In genomic region chr4:26319467-26320158, GRCh38 we compare ENCODE assay signal across 8 cellular contexts. TPM values are rescaled to one million over a fixed set of nuclear protein-coding genes. Genes with fewer than 3 reads are reported as not detected.
DNase-seq lines count a peak whose midpoint lies in the region; ATAC-seq, FAIRE-seq and TF ChIP-seq lines count a peak whose summit lies in the region.

No MANE protein-coding gene starts in this region.

- 0 out of 2 replicates have a peak overlapping the region, but pooled peaks have one; percentile 55 for H2BK20ac ChIP-seq in H1 (ENCODE audit: low read length)

- peak overlapping the region; percentile 99 for H2BK5ac ChIP-seq in H1 (ENCODE audit: low read depth, low read length)
- no peak overlapping the region for H2BK5ac ChIP-seq in mesenchymal stem cell (ENCODE audit: low read depth, low read length, poor library complexity, severe bottlenecking)

- peak overlapping the region; percentile 82 for H4K5ac ChIP-seq in H1 (ENCODE audit: insufficient read length, low read depth, low read length)

- H4K8ac ChIP-seq in H1 (ENCODE audit: extremely low read depth, insufficient read depth, low read length) (peak overlapping the region; percentile 98; the same call in 1 of the 2 replicates), mesenchymal stem cell (ENCODE audit: low read length) (peak overlapping the region; percentile 80)

- H3K4me3 Mint-ChIP-seq in activated CD8-positive, alpha-beta memory T cell treated with anti-CD3 and anti-CD28 coated beads, Interleukin-2, amount 10 ng/mL, durations not matched to agents 7 days and 5 days: peak overlapping the region; percentile 97

- H3K4me3 ChIP-seq in H1 (ENCODE audit: extremely low read depth in 1 of 4, insufficient read depth in 2 of 4, low read depth in 3 of 4, low read length in 4 of 4): peak overlapping the region; percentile 87 to 98 (median 92)
- peak overlapping the region; percentile 80 to 90 for H3K4me3 ChIP-seq in mesenchymal stem cell (ENCODE audit: insufficient read depth in 1 of 2, low read depth in 1 of 2, low read length in 2 of 2)

- peak; percentile 66 for ATAC-seq in GM21367 (IDR thresholded peaks at IDR 0.05; ENCODE audit: unreplicated experiment)
- peak; percentile 71 for ATAC-seq in activated CD8-positive, alpha-beta memory T cell treated with anti-CD3 and anti-CD28 coated beads, Interleukin-2, amount 10 ng/mL, durations not matched to agents 7 days and 5 days

- H2AK5ac ChIP-seq in H1 (ENCODE audit: low read depth, low read length): no peak overlapping the region; the same call in 1 of the 2 replicates
- H2AK5ac ChIP-seq in mesenchymal stem cell (ENCODE audit: low read length, severe bottlenecking): no peak overlapping the region

- H3K4me1 ChIP-seq in H1 (replicated peaks in 1 of 4; ENCODE audit: control insufficient read depth in 3 of 4, insufficient read depth in 4 of 4, low read length in 3 of 4) (peaks cover 0 to 4% (median 2%) of the 10 kb centered on the region in 4 experiments; a peak in 4 of 7 replicates), mesenchymal stem cell (ENCODE audit: control insufficient read depth, insufficient read depth, low read depth, low read length) (peaks cover 6% of the 10 kb centered on the region)

- peaks cover 0 to 2% (median 0%) of the 10 kb centered on the region in 4 experiments; a peak in 1 of 8 replicates for H3K36me3 ChIP-seq in H1 (ENCODE audit: control insufficient read depth in 2 of 4, insufficient read depth in 4 of 4, low read length in 3 of 4)
- no peaks in the 10 kb centered on the region for H3K36me3 ChIP-seq in mesenchymal stem cell (ENCODE audit: control insufficient read depth in 1 of 2, insufficient read depth in 2 of 2, low read depth in 1 of 2, low read length in 2 of 2)

- H3K79me2 ChIP-seq in H1 (ENCODE audit: control insufficient read depth in 1 of 2, insufficient read depth in 2 of 2, low read length in 2 of 2): peaks cover 34 to 37% of the 10 kb centered on the region in 2 experiments

- H3K23ac ChIP-seq in H1 (ENCODE audit: insufficient read length): no peak overlapping the region
- H3K23ac ChIP-seq in mesenchymal stem cell (ENCODE audit: low read length in 2 of 2): peak overlapping the region in 1 of 2 experiments; percentile 97

- WGBS in H1 (ENCODE audit: extremely low coverage in 1 of 2, insufficient coverage in 1 of 2, insufficient read length in 1 of 2, insufficient replicate concordance in 2 of 2, low coverage in 1 of 2, low lambda C conversion rate in 2 of 2, missing lambda C conversion rate in 1 of 2), 2 experiments: 1% methylated on average over 24 of the region's 60 CpGs; no CpG with 5 or more reads in 1 of the 2 experiments
- WGBS in mesenchymal stem cell: under 1% methylated on average over 60 of the region's 60 CpGs

- TF ChIP-seq POLR2A in H1 (IDR thresholded peaks at IDR 0.05; ENCODE audit: control extremely low read depth in 1 of 2, low read depth in 2 of 2, low read length in 2 of 2): peak in 1 of 2 experiments; percentile 63; a peak in 1 of 3 replicates

- H3K4me1 Mint-ChIP-seq in activated CD8-positive, alpha-beta memory T cell treated with anti-CD3 and anti-CD28 coated beads, Interleukin-2, amount 10 ng/mL, durations not matched to agents 7 days and 5 days: peaks cover 40% of the 10 kb centered on the region

- H3K36me3 Mint-ChIP-seq in activated CD8-positive, alpha-beta memory T cell treated with anti-CD3 and anti-CD28 coated beads, Interleukin-2, amount 10 ng/mL, durations not matched to agents 7 days and 5 days: peaks cover 23% of the 10 kb centered on the region

- no peak for TF ChIP-seq CTCF in H1 (IDR thresholded peaks at IDR 0.05; ENCODE audit: control extremely low read depth in 1 of 3, insufficient read depth in 1 of 3, low read depth in 1 of 3, low read length in 3 of 3)

- peak overlapping the region; percentile 63 to 78 for H3K4me2 ChIP-seq in H1 (ENCODE audit: insufficient read depth in 1 of 2, low read depth in 2 of 2, low read length in 2 of 2)
- peak overlapping the region; percentile 100 for H3K4me2 ChIP-seq in mesenchymal stem cell (ENCODE audit: low read length, poor library complexity, severe bottlenecking)

- peaks cover 7 to 11% of the 10 kb centered on the region in 2 experiments for H4K20me1 ChIP-seq in H1 (replicated peaks in 1 of 2; ENCODE audit: control insufficient read depth in 1 of 2, insufficient read depth in 2 of 2, low read length in 2 of 2)

- H3K14ac ChIP-seq in H1 (ENCODE audit: insufficient read length) (no peak overlapping the region), mesenchymal stem cell (ENCODE audit: low read length in 2 of 2) (peak overlapping the region in 1 of 2 experiments; percentile 93)

- peak overlapping the region; percentile 63 for H3K56ac ChIP-seq in H1 (replicated peaks; ENCODE audit: insufficient read length, low read depth, low read length)

- H2BK15ac ChIP-seq in H1 (ENCODE audit: low read length) (peak overlapping the region; percentile 53; the same call in 1 of the 2 replicates), mesenchymal stem cell (ENCODE audit: low read depth, poor library complexity, severe bottlenecking) (no peak overlapping the region)

- H2BK12ac ChIP-seq in H1 (ENCODE audit: low read depth, low read length) (peak overlapping the region; percentile 98), mesenchymal stem cell (ENCODE audit: low read length in 2 of 2) (peak overlapping the region in 1 of 2 experiments; percentile 92)

- H3K9ac ChIP-seq in H1 (replicated peaks in 1 of 4; ENCODE audit: extremely low read depth in 1 of 4, low read depth in 3 of 4, low read length in 3 of 4) (peak overlapping the region; percentile 83 to 95 (median 88)), mesenchymal stem cell (ENCODE audit: low read length) (peak overlapping the region; percentile 100)

- H2AFZ ChIP-seq in H1 (ENCODE audit: low read length): no peak overlapping the region
- H2AFZ ChIP-seq in mesenchymal stem cell (ENCODE audit: low read depth, low read length): peak overlapping the region; percentile 95

- DNase-seq in Caki2 (ENCODE audit: low read depth) (peak; percentile 98), HT1080 (ENCODE audit: low read depth) (peak; percentile 98), NOMO-1 (lab: John Stamatoyannopoulos, UW; ENCODE audit: unreplicated experiment in 2 of 2) (peak; percentile 97 to 98), H1 (ENCODE audit: low read depth in 1 of 2, low spot score in 2 of 2) (peak; percentile 95 to 97), mesenchymal stem cell (peak; percentile 100)
- DNase-seq in activated CD8-positive, alpha-beta memory T cell treated with anti-CD3 and anti-CD28 coated beads, Interleukin-2, amount 10 ng/mL, durations not matched to agents 7 days and 5 days: peak; percentile 99
- DNase-seq in stimulated activated CD8-positive, alpha-beta memory T cell treated with anti-CD3 and anti-CD28 coated beads, Interleukin-12 subunit alpha, Interleukin-12 subunit beta, amount 100 ng/mL, for 24 hours (ENCODE audit: extremely low read depth): peak; percentile 88

- CTCF ChIA-PET in activated CD8-positive, alpha-beta memory T cell treated with anti-CD3 and anti-CD28 coated beads, Interleukin-2, amount 10 ng/mL, durations not matched to agents 7 days and 5 days (lab: Charles Lee): interaction anchor here (0.6 to 2.4 kb wide), 14 partner anchors 10 to 250 kb away, joined by 3 to 11 read pairs (median 3); no protein-coding TSS in a partner anchor
- CTCF ChIA-PET in H1 (lab: Charles Lee; ENCODE audit: partially characterized antibody): interaction anchor here (0.9 to 1.7 kb wide), 6 partner anchors 11 to 460 kb away, joined by 3 to 5 read pairs (median 3); no protein-coding TSS in a partner anchor

- peaks cover 2% of the 10 kb centered on the region for H3K23me2 ChIP-seq in H1 (ENCODE audit: low read depth, low read length)

- in situ Hi-C loops in Caki2 (cut with HindIII; ENCODE audit: low pct_unique_long_range_greater_than_20kb, low sequenced_read_pairs): no loop called here

- H3K4ac ChIP-seq in H1 (replicated peaks; ENCODE audit: insufficient read length, low read depth, low read length): peak overlapping the region; percentile 73
- peak overlapping the region; percentile 71 to 75 for H3K4ac ChIP-seq in mesenchymal stem cell (ENCODE audit: low read depth in 1 of 2, low read length in 2 of 2)

- H3K27ac Mint-ChIP-seq in activated CD8-positive, alpha-beta memory T cell treated with anti-CD3 and anti-CD28 coated beads, Interleukin-2, amount 10 ng/mL, durations not matched to agents 7 days and 5 days: peak overlapping the region; percentile 99

- H3K9me3 ChIP-seq in H1 (ENCODE audit: insufficient read depth in 2 of 2, low read depth in 1 of 2, low read length in 1 of 2): peaks cover 0 to 2% of the 10 kb centered on the region in 2 experiments; a peak in 1 of 4 replicates
- H3K9me3 ChIP-seq in mesenchymal stem cell (ENCODE audit: control insufficient read depth, low read length): peaks cover 2% of the 10 kb centered on the region

- H2BK120ac ChIP-seq in H1 (replicated peaks; ENCODE audit: low read depth, low read length): peak overlapping the region; percentile 20
- H2BK120ac ChIP-seq in mesenchymal stem cell (ENCODE audit: low read depth, low read length): peak overlapping the region; percentile 15

- 0 out of 3 replicates have a peak, but pooled peaks of 1 of the 2 experiments have one; percentile 5 for TF ChIP-seq EP300 in H1 (IDR thresholded peaks at IDR 0.05; ENCODE audit: borderline replicate concordance in 1 of 2, low read depth in 2 of 2, low read length in 2 of 2)

- H4K91ac ChIP-seq in H1 (replicated peaks; ENCODE audit: insufficient read length, low read length) (peak overlapping the region; percentile 86), mesenchymal stem cell (ENCODE audit: low read length) (peak overlapping the region; percentile 70)

- POLR2A ChIA-PET in H1 (lab: Charles Lee; ENCODE audit: partially characterized antibody): interaction anchor here (0.6 to 3.0 kb wide), 16 partner anchors 9 to 292 kb away, joined by 3 to 20 read pairs (median 4); no protein-coding TSS in a partner anchor

- peak; percentile 3 to 30; a peak in 2 of 4 replicates for TF ChIP-seq RAD21 in H1 (IDR thresholded peaks at IDR 0.05 in 1 of 2, conservative IDR thresholded peaks at IDR 0.05 in 1 of 2; ENCODE audit: low read depth in 2 of 2, low read length in 2 of 2)

- FAIRE-seq in H1 (lab: Jason Lieb, UNC): no peak

- H3K27ac ChIP-seq in H1 (ENCODE audit: low read depth, low read length) (peak overlapping the region; percentile 87), mesenchymal stem cell (ENCODE audit: low read length, poor library complexity, severe bottlenecking) (peak overlapping the region; percentile 84)

- H3K79me1 ChIP-seq in H1 (ENCODE audit: low read depth, low read length) (no peaks in the 10 kb centered on the region), mesenchymal stem cell (replicated peaks; ENCODE audit: low read length, poor library complexity, severe bottlenecking) (peaks cover 6% of the 10 kb centered on the region)

- peaks cover 11% of the 10 kb centered on the region for H3K9me3 Mint-ChIP-seq in activated CD8-positive, alpha-beta memory T cell treated with anti-CD3 and anti-CD28 coated beads, Interleukin-2, amount 10 ng/mL, durations not matched to agents 7 days and 5 days (ENCODE audit: low read depth)

- H3K27me3 Mint-ChIP-seq in activated CD8-positive, alpha-beta memory T cell treated with anti-CD3 and anti-CD28 coated beads, Interleukin-2, amount 10 ng/mL, durations not matched to agents 7 days and 5 days: no peaks in the 10 kb centered on the region

- no peaks in the 10 kb centered on the region for H3K27me3 ChIP-seq in H1 (replicated peaks in 1 of 4; ENCODE audit: control insufficient read depth in 3 of 4, extremely low read depth in 1 of 4, insufficient read depth in 3 of 4, low read length in 3 of 4)
- no peaks in the 10 kb centered on the region for H3K27me3 ChIP-seq in mesenchymal stem cell (ENCODE audit: control insufficient read depth in 1 of 2, insufficient read depth in 1 of 2, low read length in 2 of 2)

- H3K18ac ChIP-seq in H1 (ENCODE audit: extremely low read depth, low read length) (peak overlapping the region; percentile 93), mesenchymal stem cell (ENCODE audit: low read depth in 1 of 2, low read length in 2 of 2) (peak overlapping the region; percentile 73 to 92)

RNA-seq across cellular contexts. Expression of gene RBPJ, which starts 1.2 kb away (rescaled TPM):
- total RNA-seq in Caki2 (2014; rRNA removed; shearing (Covaris generic); ENCODE audit: low replicate concordance): 38.3 and 45.4 TPM in 2 replicates
- total RNA-seq in HT1080 (2014; rRNA removed; shearing (Covaris generic)): 27.3 and 31.3 TPM in 2 replicates
- polyA plus RNA-seq in HT1080 (2015; cell fraction: cytosol; rRNA removed): 40.1 and 47.8 TPM in 2 replicates
- polyA plus RNA-seq in HT1080 (2015; cell fraction: nucleus; rRNA removed): 82.1 and 97.7 TPM in 2 replicates
- 100 to 1,000 TPM in 1 of 2 experiments, 10 to 100 TPM in 1; 73.3 to 163 TPM for total RNA-seq in activated CD8-positive, alpha-beta memory T cell treated with anti-CD3 and anti-CD28 coated beads, Interleukin-2, amount 10 ng/mL, durations not matched to agents 7 days and 5 days
- total RNA-seq in H1 (2021; fragmentation: NEBNext Ultra II Directional; extraction: Animal tissue kit (Norgen Biotek cat#: 25700)): 202 and 217 TPM in 2 replicates
- 58.2 and 65.5 TPM in 2 replicates for polyA plus RNA-seq in H1 (2011; rRNA removed)
- 80.3 TPM for polyA plus RNA-seq in H1 (2011; cell fraction: cytosol; rRNA removed)
- polyA plus RNA-seq in H1 (2011; cell fraction: nucleus; rRNA removed): 94.0 TPM
- 73.6 to 109 TPM (median 89.5 TPM) in 4 replicates for polyA plus RNA-seq in H1 (2012, experiment 1 of 2)
- 7.1 TPM for polyA plus RNA-seq in H1 (2012, experiment 2 of 2)
- 140 TPM for polyA plus RNA-seq in H1 (2013, experiment 1 of 2)
- polyA plus RNA-seq in H1 (2013, experiment 2 of 2): 139 TPM
- polyA minus RNA-seq in H1 (2011; rRNA and poly(A)+ RNA removed): 109 and 131 TPM in 2 replicates
- 86.8 TPM for polyA minus RNA-seq in H1 (2011; cell fraction: cytosol; rRNA and poly(A)+ RNA removed)
- 208 TPM for polyA minus RNA-seq in H1 (2011; cell fraction: nucleus; rRNA and poly(A)+ RNA removed)
- 55.7 TPM for polyA plus RNA-seq in mesenchymal stem cell (2013, experiment 1 of 2)
- 54.9 TPM for polyA plus RNA-seq in mesenchymal stem cell (2013, experiment 2 of 2)

Comparison
In these comparisons a context has a peak if more than half of its experiments do, and no peak if none do; other contexts are left out.
1. Peak in every context shown above with its lines: DNase-seq, ATAC-seq, H3K4me3 ChIP-seq and H3K27ac ChIP-seq.